15 cellular contexts compared by ENCODE assay signal in genomic region chr7:98555403-98555802, GRCh38.
DNase-seq lines count a peak whose midpoint lies in the region; ATAC-seq and TF ChIP-seq lines count a peak whose summit lies in the region.
"Had no signal": no experiment of that assay in that cellular context is flagged by ENCODE, and none has a peak within 500 bp of the region (broad histone marks: within the 10 kb centered on the region; RNA-seq: fewer than 3 reads in every experiment).

No MANE protein-coding gene starts in this region.

- H3K4me1 Mint-ChIP-seq in H9: peaks cover 0 to 6% of the 10 kb centered on the region in 2 experiments; a peak in 2 of 4 replicates

- H3K4me3 Mint-ChIP-seq in H9: no peak overlapping the region
- H3K4me3 Mint-ChIP-seq: mesothelial cell of epicardium had no signal

- no peaks in the 10 kb centered on the region for H3K79me2 ChIP-seq in H9 (ENCODE audit: insufficient read depth, low read length)
- H3K79me2 ChIP-seq in MM.1S (ENCODE audit: low read length): no peaks in the 10 kb centered on the region

- H2BK20ac ChIP-seq in H9 (ENCODE audit: low read depth, low read length, poor library complexity, severe bottlenecking): no peak overlapping the region

- no peak overlapping the region for H3K56ac ChIP-seq in H9 (ENCODE audit: insufficient read length, low read depth, low read length)

- H3K14ac ChIP-seq in neuronal stem cell (ENCODE audit: low read length): no peak overlapping the region
- H3K14ac ChIP-seq in H9 (ENCODE audit: insufficient read depth, low read length): no peak overlapping the region

- H2BK15ac ChIP-seq in neuronal stem cell (ENCODE audit: low read length) (no peak overlapping the region), H9 (ENCODE audit: low read depth, low read length) (no peak overlapping the region)

- H2BK120ac ChIP-seq in neuronal stem cell (ENCODE audit: low read depth, low read length) (no peak overlapping the region), H9 (ENCODE audit: low read depth, low read length, poor library complexity, severe bottlenecking) (no peak overlapping the region)

- in situ Hi-C loops in Panc1 (cut with HindIII; ENCODE audit: low pct_unique_long_range_greater_than_20kb, low sequenced_read_pairs): no loop called here

- H4K20me1 ChIP-seq in H9 (ENCODE audit: control insufficient read depth, insufficient read depth, insufficient read length) (no peaks in the 10 kb centered on the region), MM.1S (ENCODE audit: insufficient read depth, low read length) (no peaks in the 10 kb centered on the region)

- H3K4ac ChIP-seq in neuronal stem cell (ENCODE audit: low read length) (no peak overlapping the region), H9 (ENCODE audit: low read depth, low read length) (no peak overlapping the region)

- H3K27ac Mint-ChIP-seq in H9: no peak overlapping the region
- H3K27ac Mint-ChIP-seq: mesothelial cell of epicardium had no signal

- H3K9me3 ChIP-seq in Panc1 (ENCODE audit: control insufficient read depth, insufficient read depth, low read depth, low read length): no peaks in the 10 kb centered on the region; the same call in 1 of the 2 replicates
- H3K9me3 ChIP-seq in neuronal stem cell (replicated peaks in 1 of 2; ENCODE audit: control insufficient read depth in 2 of 2, insufficient read depth in 1 of 2, low read depth in 1 of 2, low read length in 2 of 2): peaks cover 0 to 4% of the 10 kb centered on the region in 2 donors
- H3K9me3 ChIP-seq in H9 (ENCODE audit: control insufficient read depth, low read depth, low read length): no peaks in the 10 kb centered on the region
- H3K9me3 ChIP-seq in MM.1S (replicated peaks; ENCODE audit: insufficient read depth, low read length): no peaks in the 10 kb centered on the region

- no peak overlapping the region for H3T11ph ChIP-seq in H9 (ENCODE audit: low read length)

- H3K36me3 Mint-ChIP-seq in H9 (ENCODE audit: insufficient read depth in 1 of 3, low read depth in 3 of 3): peaks cover 2 to 17% (median 4%) of the 10 kb centered on the region in 3 experiments; a peak in 5 of 7 replicates
- H3K36me3 Mint-ChIP-seq: mesothelial cell of epicardium had no signal

- CTCF ChIA-PET in Panc1 (lab: Charles Lee): no interaction called here

- H3K79me1 ChIP-seq in neuronal stem cell (ENCODE audit: low read depth, low read length): no peaks in the 10 kb centered on the region
- no peaks in the 10 kb centered on the region for H3K79me1 ChIP-seq in H9 (ENCODE audit: insufficient read depth, low read depth, low read length, poor library complexity, severe bottlenecking)

- no peak overlapping the region for H3K23ac ChIP-seq in neuronal stem cell (ENCODE audit: low read depth, low read length, poor library complexity)
- H3K23ac ChIP-seq in H9 (ENCODE audit: insufficient read length, low read depth, low read length): no peak overlapping the region

- H3K27me3 ChIP-seq in Panc1 (ENCODE audit: control insufficient read depth, insufficient read depth, low read length): no peaks in the 10 kb centered on the region
- no peaks in the 10 kb centered on the region for H3K27me3 ChIP-seq in neuronal stem cell (ENCODE audit: control insufficient read depth in 3 of 3, insufficient read depth in 3 of 3, low read depth in 1 of 3, low read length in 3 of 3)
- no peaks in the 10 kb centered on the region for H3K27me3 ChIP-seq in H9 (ENCODE audit: insufficient read depth, low read length)
- H3K27me3 ChIP-seq in MM.1S (replicated peaks; ENCODE audit: insufficient read depth, low read length): no peaks in the 10 kb centered on the region

- TF ChIP-seq CTCF in Panc1 (IDR thresholded peaks at IDR 0.05): no peak
- no peak for TF ChIP-seq CTCF in H9 (conservative IDR thresholded peaks at IDR 0.05)
- TF ChIP-seq CTCF in MM.1S (IDR thresholded peaks at IDR 0.05; ENCODE audit: low read length): no peak

- ATAC-seq in Panc1: peak; percentile 54; the same call in 1 of the 2 replicates
- ATAC-seq: psoas muscle had no signal

- no peaks in the 10 kb centered on the region for H3F3A ChIP-seq in MM.1S (ENCODE audit: insufficient read depth, low read length)

- H3K9me3 Mint-ChIP-seq in H9: peaks cover 32 to 36% of the 10 kb centered on the region in 2 experiments

- no peak overlapping the region for H2AK5ac ChIP-seq in neuronal stem cell (ENCODE audit: low read depth, low read length)
- no peak overlapping the region for H2AK5ac ChIP-seq in H9 (ENCODE audit: insufficient read length, low read length)

- H4K91ac ChIP-seq in neuronal stem cell (ENCODE audit: low read depth, low read length, poor library complexity): no peak overlapping the region
- H4K91ac ChIP-seq in H9 (ENCODE audit: insufficient read length, low read depth, low read length): no peak overlapping the region

- H3K4me2 ChIP-seq in neuronal stem cell (ENCODE audit: insufficient read depth, low read length, poor library complexity, severe bottlenecking) (no peak overlapping the region), H9 (ENCODE audit: insufficient read depth, insufficient read length, low read length) (no peak overlapping the region), MM.1S (ENCODE audit: low read depth, low read length) (no peak overlapping the region)

- H3K36me3 ChIP-seq in Panc1 (ENCODE audit: control insufficient read depth, insufficient read depth, low read length) (no peaks in the 10 kb centered on the region), neuronal stem cell (replicated peaks in 1 of 2; ENCODE audit: control insufficient read depth in 2 of 2, insufficient read depth in 2 of 2, low read length in 2 of 2) (no peaks in the 10 kb centered on the region), MM.1S (replicated peaks; ENCODE audit: insufficient read depth, low read length) (no peaks in the 10 kb centered on the region)

- H4K8ac ChIP-seq in neuronal stem cell (ENCODE audit: low read depth, low read length) (no peak overlapping the region), H9 (replicated peaks; ENCODE audit: insufficient read length, low read depth, low read length) (no peak overlapping the region)

- H3K9me2 ChIP-seq in MM.1S (replicated peaks; ENCODE audit: insufficient read depth, low read length): no peaks in the 10 kb centered on the region

- H2BK12ac ChIP-seq in neuronal stem cell (ENCODE audit: low read length): no peak overlapping the region
- H2BK12ac ChIP-seq in H9 (ENCODE audit: insufficient read length, low read depth, low read length): no peak overlapping the region

- H3K4me1 ChIP-seq in Panc1 (ENCODE audit: control insufficient read depth, insufficient read depth, low read length) (no peaks in the 10 kb centered on the region), neuronal stem cell (ENCODE audit: control insufficient read depth in 2 of 2, insufficient read depth in 1 of 2, low read depth in 1 of 2, low read length in 2 of 2) (no peaks in the 10 kb centered on the region), H9 (ENCODE audit: insufficient read depth, low read length) (no peaks in the 10 kb centered on the region), MM.1S (ENCODE audit: low read length) (no peaks in the 10 kb centered on the region)
- H3K4me1 ChIP-seq: psoas muscle had no signal

- H3K9ac ChIP-seq in neuronal stem cell (ENCODE audit: low read depth, low read length, poor library complexity) (no peak overlapping the region), H9 (ENCODE audit: extremely low read depth, insufficient read length, low read length) (no peak overlapping the region), MM.1S (ENCODE audit: low read length) (no peak overlapping the region)

- H4K5ac ChIP-seq in H9 (ENCODE audit: insufficient read length, low read depth, low read length): no peak overlapping the region

- H3K27me3 Mint-ChIP-seq in H9 (ENCODE audit: low read depth): peaks cover 12% of the 10 kb centered on the region

- peak overlapping the region; percentile 11 for H3K18ac ChIP-seq in neuronal stem cell (ENCODE audit: low read length)
- no peak overlapping the region for H3K18ac ChIP-seq in H9 (ENCODE audit: insufficient read length, low read depth, low read length)

- intact Hi-C loops in Panc1 (cut with micrococcal nuclease; ENCODE audit: unreplicated experiment): no loop called here

- H3K27ac ChIP-seq in Panc1 (ENCODE audit: low read length) (no peak overlapping the region), neuronal stem cell (replicated peaks; ENCODE audit: low read length) (no peak overlapping the region), H9 (ENCODE audit: insufficient read length, low read depth, low read length) (no peak overlapping the region), MM.1S (ENCODE audit: low read length) (no peak overlapping the region)
- H3K27ac ChIP-seq: C4-2B, dorsolateral prefrontal cortex, psoas muscle had no signal

- H3K4me3 ChIP-seq in Panc1 (ENCODE audit: low read depth in 2 of 2, low read length in 2 of 2) (no peak overlapping the region), neuronal stem cell (ENCODE audit: low read length in 2 of 2) (peak overlapping the region in 1 of 2 donors; percentile 42), MM.1S (ENCODE audit: low read length) (no peak overlapping the region)
- H3K4me3 ChIP-seq: dorsolateral prefrontal cortex, psoas muscle had no signal

- H2BK5ac ChIP-seq in neuronal stem cell (ENCODE audit: low read length) (no peak overlapping the region), H9 (ENCODE audit: insufficient read length, low read length) (no peak overlapping the region)

- DNase-seq in NCI-H1092 treated with DMSO at 0.1 percent for 48 hours (lab: John Stamatoyannopoulos, UW) (peak; percentile 20), NCI-H1092 (lab: John Stamatoyannopoulos, UW) (no peak), HPDE6-E6E7 (ENCODE audit: extremely low spot score) (peak; percentile 12), Panc1 (ENCODE audit: low read depth, low spot score) (no peak), neuronal stem cell (ENCODE audit: low spot score) (no peak), H9 (no peak), MM.1S (no peak), SIG-M5 (lab: John Stamatoyannopoulos, UW) (no peak)
- DNase-seq: activated CD4-positive, CD25-positive, alpha-beta regulatory T cell; erythroblast; psoas muscle; stimulated activated CD4-positive, alpha-beta T cell treated with anti-CD3 and anti-CD28 coated beads, Interleukin-12 subunit alpha, Interleukin-12 subunit beta, amount 100 ng/mL, for 4 hours had no signal

- H2AFZ ChIP-seq in neuronal stem cell (ENCODE audit: low read length) (no peak overlapping the region), H9 (ENCODE audit: low read length) (no peak overlapping the region), MM.1S (ENCODE audit: low read length) (no peak overlapping the region)

- no CpG with 5 or more reads among the region's 3 CpGs for WGBS in neuronal stem cell (ENCODE audit: extremely low coverage in 2 of 2, insufficient read length in 2 of 2, insufficient replicate concordance in 1 of 2), 2 donors
- no CpG with 5 or more reads among the region's 3 CpGs for WGBS in H9 (ENCODE audit: extremely low coverage, insufficient read length, low lambda C conversion rate)

- no TSS peak for BruUV-seq in Panc1 (replicated peaks; lab: Mats Ljungman, UMichigan)

- POLR2A ChIA-PET in Panc1 (lab: Charles Lee): interaction anchor here (0.6 kb wide), 1 partner anchor 142 kb away, joined by 5 read pairs; no protein-coding TSS in a partner anchor

- H3K23me2 ChIP-seq in H9 (ENCODE audit: insufficient read length, low read depth, low read length, poor library complexity, severe bottlenecking): no peaks in the 10 kb centered on the region

Comparison
In these comparisons a context has a peak if more than half of its experiments do, and no peak if none do; other contexts are left out.
1. DNase-seq: peak in NCI-H1092 treated with DMSO at 0.1 percent for 48 hours (single experiment) and HPDE6-E6E7 (single experiment); none in NCI-H1092 (single experiment), Panc1 (single experiment), neuronal stem cell (single experiment), H9 (single experiment), MM.1S (single experiment) and SIG-M5 (single experiment).